In the genomic region with DNA sequence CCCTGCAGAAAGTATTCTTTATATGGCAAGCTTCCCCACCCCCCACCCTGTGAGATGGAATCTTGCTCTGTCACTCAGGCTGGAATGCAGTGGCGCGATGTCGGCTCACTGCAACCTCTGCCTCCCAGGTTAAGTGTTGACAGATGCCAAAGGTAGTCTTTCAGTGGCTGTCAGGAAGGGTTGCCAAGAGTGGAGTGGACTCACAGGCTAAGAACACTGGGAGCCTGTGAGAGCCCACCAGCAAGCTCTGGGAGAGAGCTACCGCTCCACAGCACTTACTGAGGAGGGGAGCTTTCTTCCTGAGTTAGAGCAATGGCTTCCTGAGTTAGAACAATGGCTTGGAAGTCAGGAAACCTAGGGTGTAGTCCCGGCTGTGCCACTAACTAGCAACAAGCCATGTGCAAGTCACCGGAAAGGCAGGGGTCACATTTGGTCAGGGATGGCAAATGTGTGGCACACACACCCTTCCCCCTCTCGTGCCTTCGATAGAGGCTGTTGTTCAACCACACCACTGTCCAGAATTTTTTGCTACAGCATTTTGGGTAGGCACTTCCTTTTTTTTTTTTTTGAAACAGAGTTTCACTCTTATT, we compare ENCODE assay signal across 11 cellular contexts. TPM values are rescaled to one million over a fixed set of nuclear protein-coding genes. Genes with fewer than 3 reads are reported as not detected.
DNase-seq lines count a peak whose midpoint lies in the region; ATAC-seq and TF ChIP-seq lines count a peak whose summit lies in the region.
"Had no signal": no experiment of that assay in that cellular context is flagged by ENCODE, and none has a peak within 500 bp of the region (broad histone marks: within the 10 kb centered on the region; RNA-seq: fewer than 3 reads in every experiment).

No MANE protein-coding gene starts in this region.

- H3K27ac Mint-ChIP-seq in activated CD8-positive, alpha-beta T cell treated with anti-CD3 and anti-CD28 coated beads for 36 hours, result no peak overlapping the region

- peak overlapping the region; percentile 39 for H2AFZ ChIP-seq in mesenchymal stem cell (ENCODE audit: low read depth, low read length)

- no peaks in the 10 kb centered on the region for H3K79me1 ChIP-seq in mesenchymal stem cell (replicated peaks; ENCODE audit: low read length, poor library complexity, severe bottlenecking)

- H2BK12ac ChIP-seq in mesenchymal stem cell (ENCODE audit: low read length in 2 of 2), result no peak overlapping the region

- H2AK5ac ChIP-seq in mesenchymal stem cell (ENCODE audit: low read length, severe bottlenecking), result no peak overlapping the region

- H3K27me3 ChIP-seq in dorsolateral prefrontal cortex, result no peaks in the 10 kb centered on the region
- H3K27me3 ChIP-seq in mesenchymal stem cell (ENCODE audit: control insufficient read depth in 1 of 2, insufficient read depth in 1 of 2, low read length in 2 of 2), result peaks cover 5 to 30% of the 10 kb centered on the region in 2 experiments

- no peak overlapping the region for H3K23ac ChIP-seq in mesenchymal stem cell (ENCODE audit: low read length in 2 of 2)

- H3K36me3 ChIP-seq in mesenchymal stem cell (ENCODE audit: control insufficient read depth in 1 of 2, insufficient read depth in 2 of 2, low read depth in 1 of 2, low read length in 2 of 2), result no peaks in the 10 kb centered on the region

- H3K18ac ChIP-seq in mesenchymal stem cell (ENCODE audit: low read depth in 1 of 2, low read length in 2 of 2), result no peak overlapping the region

- H2BK120ac ChIP-seq in mesenchymal stem cell (ENCODE audit: low read depth, low read length), result no peak overlapping the region

- H3K9me3 Mint-ChIP-seq in activated CD8-positive, alpha-beta T cell treated with anti-CD3 and anti-CD28 coated beads for 36 hours, result no peaks in the 10 kb centered on the region

- H3K27ac ChIP-seq in dorsolateral prefrontal cortex (peak overlapping the region; percentile 81 to 100 (median 97)), mesenchymal stem cell (ENCODE audit: low read length, poor library complexity, severe bottlenecking) (no peak overlapping the region)

- no peak overlapping the region for H2BK15ac ChIP-seq in mesenchymal stem cell (ENCODE audit: low read depth, poor library complexity, severe bottlenecking)

- peak in 1 of 56 donors; percentile 11 for TF ChIP-seq CTCF in dorsolateral prefrontal cortex (IDR thresholded peaks at IDR 0.05 in 54 of 56, conservative IDR thresholded peaks at IDR 0.05 in 2 of 56; ENCODE audit: low read depth in 1 of 56, partially characterized antibody in 56 of 56)
- TF ChIP-seq CTCF in activated CD8-positive, alpha-beta T cell treated with anti-CD3 and anti-CD28 coated beads for 36 hours (IDR thresholded peaks at IDR 0.05), result no peak

- H3K4me3 Mint-ChIP-seq in activated CD8-positive, alpha-beta T cell treated with anti-CD3 and anti-CD28 coated beads for 36 hours, result no peak overlapping the region

- no peak overlapping the region for H4K8ac ChIP-seq in mesenchymal stem cell (ENCODE audit: low read length)

- no peak overlapping the region for H3K4me2 ChIP-seq in mesenchymal stem cell (ENCODE audit: low read length, poor library complexity, severe bottlenecking)

- intact Hi-C loops in dorsolateral prefrontal cortex (cut with DNase I), result loop anchor here (5.0 to 10.0 kb wide), 3 partner anchors 47 to 175 kb away; no protein-coding TSS in a partner anchor
- intact Hi-C loops in activated CD8-positive, alpha-beta T cell treated with anti-CD3 and anti-CD28 coated beads for 36 hours (cut with micrococcal nuclease), result no loop called here

- no peaks in the 10 kb centered on the region for H3K4me1 Mint-ChIP-seq in activated CD8-positive, alpha-beta T cell treated with anti-CD3 and anti-CD28 coated beads for 36 hours (ENCODE audit: low read depth)

- no peak overlapping the region for H4K91ac ChIP-seq in mesenchymal stem cell (ENCODE audit: low read length)

- H3K36me3 Mint-ChIP-seq in activated CD8-positive, alpha-beta T cell treated with anti-CD3 and anti-CD28 coated beads for 36 hours (ENCODE audit: low read depth), result no peaks in the 10 kb centered on the region

- no peak overlapping the region for H2BK5ac ChIP-seq in mesenchymal stem cell (ENCODE audit: low read depth, low read length, poor library complexity, severe bottlenecking)

- H3K4me1 ChIP-seq in mesenchymal stem cell (ENCODE audit: control insufficient read depth, insufficient read depth, low read depth, low read length), result no peaks in the 10 kb centered on the region

- WGBS in mesenchymal stem cell, result 54% methylated on average over 8 of the region's 8 CpGs

- no peaks in the 10 kb centered on the region for H3K9me3 ChIP-seq in mesenchymal stem cell (ENCODE audit: control insufficient read depth, low read length)

- no peak for ATAC-seq in GM21529 (IDR thresholded peaks at IDR 0.05; ENCODE audit: unreplicated experiment)
- no peak for ATAC-seq in activated CD8-positive, alpha-beta T cell treated with anti-CD3 and anti-CD28 coated beads for 36 hours

- DNase-seq in Kasumi-1 (lab: John Stamatoyannopoulos, UW) (peak; percentile 27 to 44), dorsolateral prefrontal cortex (peak in 2 of 10 donors; percentile 40 to 45), mesenchymal stem cell (no peak), superior temporal gyrus (ENCODE audit: extremely low spot score) (peak; percentile 67), cerebellar nuclear complex (lab: John Stamatoyannopoulos, UW) (no peak), D341Med (ENCODE audit: low spot score) (no peak)
- DNase-seq in activated CD8-positive, alpha-beta T cell treated with anti-CD3 and anti-CD28 coated beads for 36 hours, result no peak

- H3K27me3 Mint-ChIP-seq in activated CD8-positive, alpha-beta T cell treated with anti-CD3 and anti-CD28 coated beads for 36 hours, result peaks cover 2% of the 10 kb centered on the region

- H3K14ac ChIP-seq in mesenchymal stem cell (ENCODE audit: low read length in 2 of 2), result no peak overlapping the region

- H3K4me3 ChIP-seq in dorsolateral prefrontal cortex (peak overlapping the region; percentile 9 to 79 (median 58)), mesenchymal stem cell (ENCODE audit: insufficient read depth in 1 of 2, low read depth in 1 of 2, low read length in 2 of 2) (no peak overlapping the region)

- POLR2A ChIA-PET in activated CD8-positive, alpha-beta T cell treated with anti-CD3 and anti-CD28 coated beads for 36 hours (lab: Charles Lee), result no interaction called here

- H3K4ac ChIP-seq in mesenchymal stem cell (ENCODE audit: low read depth in 1 of 2, low read length in 2 of 2), result no peak overlapping the region

- H3K9ac ChIP-seq in mesenchymal stem cell (ENCODE audit: low read length), result no peak overlapping the region

- CTCF ChIA-PET in activated CD8-positive, alpha-beta T cell treated with anti-CD3 and anti-CD28 coated beads for 36 hours (lab: Charles Lee), result no interaction called here

RNA-seq across cellular contexts. Expression of gene RNASE1, which starts 2.6 kb away (rescaled TPM):
- 100 to 1,000 TPM in 104 of 120 experiments, 10 to 100 TPM in 16; 39.9 to 796 (median 173) TPM for total RNA-seq in dorsolateral prefrontal cortex
- not detected for polyA plus RNA-seq in mesenchymal stem cell (2013, experiment 1 of 2)
- polyA plus RNA-seq in mesenchymal stem cell (2013, experiment 2 of 2), result not detected
- not detected for total RNA-seq in activated CD8-positive, alpha-beta T cell treated with anti-CD3 and anti-CD28 coated beads for 36 hours
- total RNA-seq: renal cortical epithelial cell had no signal

RNA-seq across cellular contexts. Expression of gene RNASE6, which starts 19.0 kb away (rescaled TPM):
- total RNA-seq in dorsolateral prefrontal cortex, result 10 to 100 TPM in 8 of 120 experiments, 1 to 10 TPM in 108, under 1 TPM in 4; 0.56 to 19.7 (median 4.2) TPM
- not detected for polyA plus RNA-seq in mesenchymal stem cell (2013, experiment 1 of 2)
- not detected for polyA plus RNA-seq in mesenchymal stem cell (2013, experiment 2 of 2)
- total RNA-seq in activated CD8-positive, alpha-beta T cell treated with anti-CD3 and anti-CD28 coated beads for 36 hours, result under 1 TPM in 1 of 2 experiments, not detected in 1; 0.25 TPM
- total RNA-seq: renal cortical epithelial cell had no signal

RNA-seq across cellular contexts. Expression of gene EDDM3B, which starts 31.8 kb away (rescaled TPM):
- total RNA-seq in dorsolateral prefrontal cortex, result not detected
- not detected for polyA plus RNA-seq in mesenchymal stem cell (2013, experiment 1 of 2)
- polyA plus RNA-seq in mesenchymal stem cell (2013, experiment 2 of 2), result not detected
- total RNA-seq in activated CD8-positive, alpha-beta T cell treated with anti-CD3 and anti-CD28 coated beads for 36 hours, result not detected
- total RNA-seq: renal cortical epithelial cell, subcutaneous adipose tissue had no signal
- polyA plus RNA-seq: esophagus had no signal

RNA-seq across cellular contexts. Expression of gene EDDM3A, which starts 54.4 kb away (rescaled TPM):
- total RNA-seq in dorsolateral prefrontal cortex, result not detected
- not detected for polyA plus RNA-seq in mesenchymal stem cell (2013, experiment 1 of 2)
- polyA plus RNA-seq in mesenchymal stem cell (2013, experiment 2 of 2), result not detected
- total RNA-seq in activated CD8-positive, alpha-beta T cell treated with anti-CD3 and anti-CD28 coated beads for 36 hours, result not detected
- total RNA-seq: renal cortical epithelial cell, subcutaneous adipose tissue had no signal
- polyA plus RNA-seq: esophagus had no signal

Comparison
In these comparisons a context has a peak if more than half of its experiments do, and no peak if none do; other contexts are left out.
1. DNase-seq: peak in Kasumi-1 (2 of 2) and superior temporal gyrus (single experiment); none in mesenchymal stem cell (single experiment), cerebellar nuclear complex (0 of 2), activated CD8-positive, alpha-beta T cell treated with anti-CD3 and anti-CD28 coated beads for 36 hours (single experiment) and D341Med (single experiment).
2. H3K4me3 ChIP-seq: peak in dorsolateral prefrontal cortex (59 of 59); none in mesenchymal stem cell (0 of 2).
3. RNA of gene RNASE1, which starts 2.6 kb away (total RNA-seq): 39.9 to 796 TPM in dorsolateral prefrontal cortex; not detected in activated CD8-positive, alpha-beta T cell treated with anti-CD3 and anti-CD28 coated beads for 36 hours; every median in the first group is over 10 times any median in the second.